8 cellular contexts compared by ENCODE assay signal in the genomic region with DNA sequence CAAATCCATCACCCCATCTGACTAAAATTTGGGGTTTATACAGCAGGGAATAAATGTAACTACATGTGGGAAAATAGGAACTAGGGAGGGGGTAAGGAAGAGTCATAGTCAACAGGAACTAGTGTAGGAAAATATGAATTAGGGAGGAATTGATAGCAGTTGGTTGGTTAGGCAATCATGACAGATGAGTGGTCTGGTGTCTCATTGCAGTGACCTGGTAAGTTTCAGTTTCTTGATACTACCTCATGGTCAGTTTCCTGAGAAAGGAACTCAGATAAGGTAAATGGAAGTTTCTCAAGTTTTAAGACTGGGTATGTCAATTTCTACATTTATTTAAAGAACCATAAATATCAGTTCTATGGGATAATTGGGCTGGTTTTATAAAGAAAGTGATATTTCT.
"Had no signal": no experiment of that assay in that cellular context is flagged by ENCODE, and none has a peak within 500 bp of the region (broad histone marks: within the 10 kb centered on the region; RNA-seq: fewer than 3 reads in every experiment).

No MANE protein-coding gene starts in this region.

- DNase-seq: GDM1, GF-D8 had no signal

- ATAC-seq: GM12878 had no signal

- FAIRE-seq: G401.6, GM12878, GM12891, GM12892, GM18507, GM19239 had no signal

- H3K4me3 ChIP-seq: GM12878 had no signal
